1 cellular context compared by ENCODE assay signal in the genomic region with DNA sequence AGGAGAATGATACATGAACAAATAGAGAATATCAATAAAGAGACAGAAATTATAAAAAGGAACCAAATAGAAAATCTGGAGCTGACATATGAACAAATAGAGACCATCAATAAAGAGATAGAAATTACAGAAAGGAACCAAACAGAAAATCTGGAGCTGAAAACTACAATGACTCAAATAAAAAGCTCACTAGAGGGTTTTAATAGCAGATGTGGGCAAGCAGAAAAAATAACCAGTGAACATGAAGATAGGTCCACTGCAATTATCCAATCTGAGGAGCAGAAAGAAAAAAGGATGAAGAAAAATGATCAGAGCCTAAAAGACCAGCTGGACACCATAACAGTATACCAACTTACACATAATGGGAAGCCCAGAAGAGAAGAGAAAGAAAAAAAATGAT.
A peak's percentile ranks its signal among the peaks of the same experiment; 100 is the strongest.
TF ChIP-seq lines count a peak whose summit lies in the region.

No MANE protein-coding gene starts in this region.

TF ChIP-seq in K562, 482 proteins besides CTCF, POLR2A, EP300 and RAD21 (continued from another document):
- TF ChIP-seq, protein P1, sequence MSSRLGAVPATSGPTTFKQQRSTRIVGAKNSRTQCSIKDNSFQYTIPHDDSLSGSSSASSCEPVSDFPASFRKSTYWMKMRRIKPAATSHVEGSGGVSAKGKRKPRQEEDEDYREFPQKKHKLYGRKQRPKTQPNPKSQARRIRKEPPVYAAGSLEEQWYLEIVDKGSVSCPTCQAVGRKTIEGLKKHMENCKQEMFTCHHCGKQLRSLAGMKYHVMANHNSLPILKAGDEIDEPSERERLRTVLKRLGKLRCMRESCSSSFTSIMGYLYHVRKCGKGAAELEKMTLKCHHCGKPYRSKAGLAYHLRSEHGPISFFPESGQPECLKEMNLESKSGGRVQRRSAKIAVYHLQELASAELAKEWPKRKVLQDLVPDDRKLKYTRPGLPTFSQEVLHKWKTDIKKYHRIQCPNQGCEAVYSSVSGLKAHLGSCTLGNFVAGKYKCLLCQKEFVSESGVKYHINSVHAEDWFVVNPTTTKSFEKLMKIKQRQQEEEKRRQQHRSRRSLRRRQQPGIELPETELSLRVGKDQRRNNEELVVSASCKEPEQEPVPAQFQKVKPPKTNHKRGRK (tag; IDR thresholded peaks at IDR 0.05): 0 out of 2 replicates have a peak, but pooled peaks have one; percentile 41
- TF ChIP-seq DDX20 (tag; IDR thresholded peaks at IDR 0.05; ENCODE audit: low read depth) (no peak), ZNF778 (CRISPR knock-in tag; IDR thresholded peaks at IDR 0.05) (no peak), KDM4B (IDR thresholded peaks at IDR 0.05; ENCODE audit: borderline replicate concordance in 2 of 2, low read depth in 1 of 2) (no peak), ZNF175 (CRISPR knock-in tag; IDR thresholded peaks at IDR 0.05; ENCODE audit: low read depth) (no peak), NRF1 (conservative IDR thresholded peaks at IDR 0.05 in 1 of 2, IDR thresholded peaks at IDR 0.05 in 1 of 2) (no peak), ZNF445 (CRISPR knock-in tag; IDR thresholded peaks at IDR 0.05; ENCODE audit: low read depth) (no peak), TRIM28 (IDR thresholded peaks at IDR 0.05) (peak; percentile 78; the same call in 1 of the 2 replicates), CBX3 (IDR thresholded peaks at IDR 0.05; ENCODE audit: borderline replicate concordance in 1 of 2, low read length in 2 of 2) (peak in 1 of 2 experiments; percentile 48; a peak in 1 of 3 replicates)
- TF ChIP-seq, protein P2, sequence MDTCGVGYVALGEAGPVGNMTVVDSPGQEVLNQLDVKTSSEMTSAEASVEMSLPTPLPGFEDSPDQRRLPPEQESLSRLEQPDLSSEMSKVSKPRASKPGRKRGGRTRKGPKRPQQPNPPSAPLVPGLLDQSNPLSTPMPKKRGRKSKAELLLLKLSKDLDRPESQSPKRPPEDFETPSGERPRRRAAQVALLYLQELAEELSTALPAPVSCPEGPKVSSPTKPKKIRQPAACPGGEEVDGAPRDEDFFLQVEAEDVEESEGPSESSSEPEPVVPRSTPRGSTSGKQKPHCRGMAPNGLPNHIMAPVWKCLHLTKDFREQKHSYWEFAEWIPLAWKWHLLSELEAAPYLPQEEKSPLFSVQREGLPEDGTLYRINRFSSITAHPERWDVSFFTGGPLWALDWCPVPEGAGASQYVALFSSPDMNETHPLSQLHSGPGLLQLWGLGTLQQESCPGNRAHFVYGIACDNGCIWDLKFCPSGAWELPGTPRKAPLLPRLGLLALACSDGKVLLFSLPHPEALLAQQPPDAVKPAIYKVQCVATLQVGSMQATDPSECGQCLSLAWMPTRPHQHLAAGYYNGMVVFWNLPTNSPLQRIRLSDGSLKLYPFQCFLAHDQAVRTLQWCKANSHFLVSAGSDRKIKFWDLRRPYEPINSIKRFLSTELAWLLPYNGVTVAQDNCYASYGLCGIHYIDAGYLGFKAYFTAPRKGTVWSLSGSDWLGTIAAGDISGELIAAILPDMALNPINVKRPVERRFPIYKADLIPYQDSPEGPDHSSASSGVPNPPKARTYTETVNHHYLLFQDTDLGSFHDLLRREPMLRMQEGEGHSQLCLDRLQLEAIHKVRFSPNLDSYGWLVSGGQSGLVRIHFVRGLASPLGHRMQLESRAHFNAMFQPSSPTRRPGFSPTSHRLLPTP (IDR thresholded peaks at IDR 0.05; ENCODE audit: borderline replicate concordance, extremely low read depth, insufficient read length): no peak
- TF ChIP-seq, protein P3, sequence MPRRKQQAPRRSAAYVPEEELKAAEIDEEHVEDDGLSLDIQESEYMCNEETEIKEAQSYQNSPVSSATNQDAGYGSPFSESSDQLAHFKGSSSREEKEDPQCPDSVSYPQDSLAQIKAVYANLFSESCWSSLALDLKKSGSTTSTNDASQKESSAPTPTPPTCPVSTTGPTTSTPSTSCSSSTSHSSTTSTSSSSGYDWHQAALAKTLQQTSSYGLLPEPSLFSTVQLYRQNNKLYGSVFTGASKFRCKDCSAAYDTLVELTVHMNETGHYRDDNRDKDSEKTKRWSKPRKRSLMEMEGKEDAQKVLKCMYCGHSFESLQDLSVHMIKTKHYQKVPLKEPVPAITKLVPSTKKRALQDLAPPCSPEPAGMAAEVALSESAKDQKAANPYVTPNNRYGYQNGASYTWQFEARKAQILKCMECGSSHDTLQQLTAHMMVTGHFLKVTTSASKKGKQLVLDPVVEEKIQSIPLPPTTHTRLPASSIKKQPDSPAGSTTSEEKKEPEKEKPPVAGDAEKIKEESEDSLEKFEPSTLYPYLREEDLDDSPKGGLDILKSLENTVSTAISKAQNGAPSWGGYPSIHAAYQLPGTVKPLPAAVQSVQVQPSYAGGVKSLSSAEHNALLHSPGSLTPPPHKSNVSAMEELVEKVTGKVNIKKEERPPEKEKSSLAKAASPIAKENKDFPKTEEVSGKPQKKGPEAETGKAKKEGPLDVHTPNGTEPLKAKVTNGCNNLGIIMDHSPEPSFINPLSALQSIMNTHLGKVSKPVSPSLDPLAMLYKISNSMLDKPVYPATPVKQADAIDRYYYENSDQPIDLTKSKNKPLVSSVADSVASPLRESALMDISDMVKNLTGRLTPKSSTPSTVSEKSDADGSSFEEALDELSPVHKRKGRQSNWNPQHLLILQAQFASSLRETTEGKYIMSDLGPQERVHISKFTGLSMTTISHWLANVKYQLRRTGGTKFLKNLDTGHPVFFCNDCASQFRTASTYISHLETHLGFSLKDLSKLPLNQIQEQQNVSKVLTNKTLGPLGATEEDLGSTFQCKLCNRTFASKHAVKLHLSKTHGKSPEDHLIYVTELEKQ (CRISPR knock-in tag; IDR thresholded peaks at IDR 0.05): no peak
- TF ChIP-seq, protein P4, sequence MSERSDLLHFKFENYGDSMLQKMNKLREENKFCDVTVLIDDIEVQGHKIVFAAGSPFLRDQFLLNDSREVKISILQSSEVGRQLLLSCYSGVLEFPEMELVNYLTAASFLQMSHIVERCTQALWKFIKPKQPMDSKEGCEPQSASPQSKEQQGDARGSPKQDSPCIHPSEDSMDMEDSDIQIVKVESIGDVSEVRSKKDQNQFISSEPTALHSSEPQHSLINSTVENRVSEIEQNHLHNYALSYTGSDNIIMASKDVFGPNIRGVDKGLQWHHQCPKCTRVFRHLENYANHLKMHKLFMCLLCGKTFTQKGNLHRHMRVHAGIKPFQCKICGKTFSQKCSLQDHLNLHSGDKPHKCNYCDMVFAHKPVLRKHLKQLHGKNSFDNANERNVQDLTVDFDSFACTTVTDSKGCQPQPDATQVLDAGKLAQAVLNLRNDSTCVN (CRISPR knock-in tag; IDR thresholded peaks at IDR 0.05): no peak
- TF ChIP-seq, protein P5, sequence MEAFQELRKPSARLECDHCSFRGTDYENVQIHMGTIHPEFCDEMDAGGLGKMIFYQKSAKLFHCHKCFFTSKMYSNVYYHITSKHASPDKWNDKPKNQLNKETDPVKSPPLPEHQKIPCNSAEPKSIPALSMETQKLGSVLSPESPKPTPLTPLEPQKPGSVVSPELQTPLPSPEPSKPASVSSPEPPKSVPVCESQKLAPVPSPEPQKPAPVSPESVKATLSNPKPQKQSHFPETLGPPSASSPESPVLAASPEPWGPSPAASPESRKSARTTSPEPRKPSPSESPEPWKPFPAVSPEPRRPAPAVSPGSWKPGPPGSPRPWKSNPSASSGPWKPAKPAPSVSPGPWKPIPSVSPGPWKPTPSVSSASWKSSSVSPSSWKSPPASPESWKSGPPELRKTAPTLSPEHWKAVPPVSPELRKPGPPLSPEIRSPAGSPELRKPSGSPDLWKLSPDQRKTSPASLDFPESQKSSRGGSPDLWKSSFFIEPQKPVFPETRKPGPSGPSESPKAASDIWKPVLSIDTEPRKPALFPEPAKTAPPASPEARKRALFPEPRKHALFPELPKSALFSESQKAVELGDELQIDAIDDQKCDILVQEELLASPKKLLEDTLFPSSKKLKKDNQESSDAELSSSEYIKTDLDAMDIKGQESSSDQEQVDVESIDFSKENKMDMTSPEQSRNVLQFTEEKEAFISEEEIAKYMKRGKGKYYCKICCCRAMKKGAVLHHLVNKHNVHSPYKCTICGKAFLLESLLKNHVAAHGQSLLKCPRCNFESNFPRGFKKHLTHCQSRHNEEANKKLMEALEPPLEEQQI (IDR thresholded peaks at IDR 0.05): 0 out of 2 replicates have a peak, but pooled peaks have one; percentile 14
- TF ChIP-seq, protein P6, sequence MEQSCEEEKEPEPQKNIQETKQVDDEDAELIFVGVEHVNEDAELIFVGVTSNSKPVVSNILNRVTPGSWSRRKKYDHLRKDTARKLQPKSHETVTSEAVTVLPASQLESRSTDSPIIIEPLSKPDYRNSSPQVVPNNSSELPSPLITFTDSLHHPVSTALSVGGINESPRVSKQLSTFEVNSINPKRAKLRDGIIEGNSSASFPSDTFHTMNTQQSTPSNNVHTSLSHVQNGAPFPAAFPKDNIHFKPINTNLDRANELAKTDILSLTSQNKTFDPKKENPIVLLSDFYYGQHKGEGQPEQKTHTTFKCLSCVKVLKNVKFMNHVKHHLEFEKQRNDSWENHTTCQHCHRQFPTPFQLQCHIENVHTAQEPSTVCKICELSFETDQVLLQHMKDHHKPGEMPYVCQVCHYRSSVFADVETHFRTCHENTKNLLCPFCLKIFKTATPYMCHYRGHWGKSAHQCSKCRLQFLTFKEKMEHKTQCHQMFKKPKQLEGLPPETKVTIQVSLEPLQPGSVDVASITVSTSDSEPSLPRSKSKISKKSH (CRISPR knock-in tag; IDR thresholded peaks at IDR 0.05): 0 out of 2 replicates have a peak, but pooled peaks have one; percentile 15
